Comparison of ENCODE assay signal across 8 cellular contexts in the genomic region with DNA sequence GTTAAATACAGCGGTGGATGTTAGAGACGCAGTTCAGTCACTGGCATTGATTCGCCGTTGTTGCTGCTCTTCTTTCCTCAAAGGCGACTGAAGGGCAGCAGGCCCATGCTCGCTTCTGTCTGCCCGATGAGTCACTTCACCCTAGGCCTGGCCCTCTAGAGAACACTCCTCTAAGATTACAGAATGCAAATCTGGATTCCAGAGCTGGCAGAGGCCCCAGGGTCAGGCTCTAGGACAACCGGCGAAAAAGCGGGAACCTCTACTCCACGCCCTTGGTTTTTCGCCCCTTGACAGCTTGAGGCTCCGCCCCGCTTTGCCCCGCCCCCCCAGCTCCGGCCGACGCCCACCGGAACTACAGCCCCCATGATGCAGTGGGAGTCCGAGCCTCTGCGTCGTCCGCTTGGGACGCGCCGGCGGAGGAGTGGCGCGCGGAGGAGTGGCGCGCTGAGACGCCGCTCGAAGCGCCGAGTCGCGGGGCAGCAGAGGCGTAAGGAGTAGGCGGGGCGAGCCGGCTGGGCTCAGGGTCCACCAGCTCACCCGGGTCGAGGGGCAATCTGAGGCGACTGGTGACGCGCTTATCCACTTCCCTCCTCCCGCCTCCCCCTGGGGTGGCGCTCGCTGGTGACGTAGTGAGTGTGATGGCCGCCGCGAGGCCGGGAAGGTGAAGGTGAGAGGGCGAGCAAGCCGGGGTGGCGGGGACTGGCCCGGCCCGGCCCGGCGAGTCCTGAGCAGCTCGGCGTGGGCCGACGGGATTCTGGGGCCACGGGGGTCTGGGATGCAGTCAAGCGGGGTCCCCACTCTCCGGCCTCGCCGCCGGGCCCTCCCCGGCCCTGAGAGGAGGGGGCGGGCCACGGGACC. TPM values are rescaled to one million over a fixed set of nuclear protein-coding genes. Genes with fewer than 3 reads are reported as not detected.
DNase-seq lines count a peak whose midpoint lies in the region; ATAC-seq lines count a peak whose summit lies in the region.

A gene (plus strand): TSS at position 627 of the 858 bp plus-strand sequence. CDS start 8,725 bp downstream, outside the sequence.

- no peaks in the 10 kb centered on the region for H3K9me3 Mint-ChIP-seq in effector memory CD8-positive, alpha-beta T cell
- H3K9me3 Mint-ChIP-seq in memory B cell: no peaks in the 10 kb centered on the region

- DNase-seq in COLO668 (lab: John Stamatoyannopoulos, UW; ENCODE audit: unreplicated experiment) (peak; percentile 99), HT1080 (ENCODE audit: low read depth) (peak; percentile 99), NOMO-1 treated with DMSO at 0.1 percent for 48 hours (lab: John Stamatoyannopoulos, UW; ENCODE audit: unreplicated experiment) (peak; percentile 97), memory B cell (ENCODE audit: low spot score in 2 of 2) (peak; percentile 89 to 95)
- peak; percentile 85 to 89 for DNase-seq in activated CD8-positive, alpha-beta memory T cell treated with anti-CD3 and anti-CD28 coated beads for 4 hours (ENCODE audit: low read depth in 2 of 2)
- peak; percentile 91 for DNase-seq in effector memory CD8-positive, alpha-beta T cell
- peak; percentile 89 for DNase-seq in stimulated activated CD8-positive, alpha-beta memory T cell treated with anti-CD3 and anti-CD28 coated beads, Interleukin-12 subunit alpha, Interleukin-12 subunit beta, amount 100 ng/mL, for 24 hours (ENCODE audit: extremely low read depth)

- H3K27ac Mint-ChIP-seq in effector memory CD8-positive, alpha-beta T cell: peak within 1 kb of the TSS; percentile 96 to 98
- H3K27ac Mint-ChIP-seq in memory B cell: peak within 1 kb of the TSS; percentile 97

- ATAC-seq in GM21360 (IDR thresholded peaks at IDR 0.05; ENCODE audit: unreplicated experiment): peak; percentile 83
- ATAC-seq in effector memory CD8-positive, alpha-beta T cell (replicated peaks): peak; percentile 91
- ATAC-seq in memory B cell (ENCODE audit: low read depth): peak; percentile 88

- peak within 1 kb of the TSS; percentile 94 to 97 for H3K4me3 Mint-ChIP-seq in effector memory CD8-positive, alpha-beta T cell
- H3K4me3 Mint-ChIP-seq in memory B cell: peak within 1 kb of the TSS; percentile 96

- H3K4me1 Mint-ChIP-seq in effector memory CD8-positive, alpha-beta T cell (ENCODE audit: low read depth in 2 of 2): peaks cover 34 to 40% of the 10 kb centered on the region in 2 donors
- peaks cover 26% of the 10 kb centered on the region for H3K4me1 Mint-ChIP-seq in memory B cell

- H3K36me3 Mint-ChIP-seq in effector memory CD8-positive, alpha-beta T cell (ENCODE audit: insufficient read depth): peaks cover 21% of the 10 kb centered on the region
- peaks cover 18% of the 10 kb centered on the region for H3K36me3 Mint-ChIP-seq in memory B cell

- H3K27me3 Mint-ChIP-seq in effector memory CD8-positive, alpha-beta T cell: no peaks in the 10 kb centered on the region
- no peaks in the 10 kb centered on the region for H3K27me3 Mint-ChIP-seq in memory B cell

RNA-seq across cellular contexts. Expression of the gene that starts here (rescaled TPM):
- total RNA-seq in HT1080 (2014; rRNA removed; shearing (Covaris generic)): 76.2 and 78.2 TPM in 2 replicates
- 51.0 and 54.0 TPM in 2 replicates for polyA plus RNA-seq in HT1080 (2015; cell fraction: cytosol; rRNA removed)
- polyA plus RNA-seq in HT1080 (2015; cell fraction: nucleus; rRNA removed): 78.9 and 79.9 TPM in 2 replicates

Comparison
In these comparisons a context has a peak if more than half of its experiments do, and no peak if none do; other contexts are left out.
1. Peak in every context shown above with its lines: DNase-seq and ATAC-seq.